42 cellular contexts compared by ENCODE assay signal in the genomic region with DNA sequence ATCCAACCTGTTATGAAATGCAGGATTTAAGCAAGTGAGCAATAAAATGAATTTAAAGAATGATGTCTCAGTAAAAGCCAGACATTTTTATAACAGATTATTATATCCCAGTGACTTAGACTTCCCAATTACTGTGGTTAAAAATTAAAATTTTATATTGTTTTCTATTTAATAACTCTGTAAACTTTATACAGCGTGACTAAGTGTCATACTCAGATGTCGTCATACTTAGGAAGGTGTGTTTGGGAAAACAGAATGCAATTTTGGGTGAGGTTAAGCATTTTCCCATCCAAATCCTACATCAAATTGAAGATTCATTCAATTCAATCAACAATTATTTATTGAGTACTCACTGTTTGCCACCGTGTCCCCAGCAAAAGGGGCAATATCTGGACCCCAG. TPM values are rescaled to one million over a fixed set of nuclear protein-coding genes. Genes with fewer than 3 reads are reported as not detected.
"Had no signal": no experiment of that assay in that cellular context is flagged by ENCODE, and none has a peak within 500 bp of the region (broad histone marks: within the 10 kb centered on the region; RNA-seq: fewer than 3 reads in every experiment).

No MANE protein-coding gene starts in this region.

- H3K9me3 Mint-ChIP-seq: activated naive CD4-positive, alpha-beta T cell treated with anti-CD3 and anti-CD28 coated beads for 36 hours; activated naive CD4-positive, alpha-beta T cell treated with anti-CD3 and anti-CD28 coated beads, Interleukin-2, amount 10 ng/mL, durations not matched to agents 7 days and 5 days; activated T-cell treated with anti-CD3 and anti-CD28 coated beads, Interleukin-2, amount 50 U/mL, for 24 hours; activated T-cell treated with anti-CD3 and anti-CD28 coated beads, Interleukin-2, amount 50 U/mL, for 4 hours had no signal

- H3K36me3 ChIP-seq: adrenal gland, ascending aorta, brain microvascular endothelial cell, breast epithelium, cardiac muscle cell had no signal

- H3K4me3 ChIP-seq: adrenal gland, ascending aorta, body of pancreas, breast epithelium, cardiac muscle cell had no signal

- H3K4me1 ChIP-seq: adrenal gland, ascending aorta, breast epithelium had no signal

- H3K4me1 Mint-ChIP-seq: activated naive CD4-positive, alpha-beta T cell treated with anti-CD3 and anti-CD28 coated beads, Interleukin-2, amount 10 ng/mL, durations not matched to agents 7 days and 5 days; activated naive CD4-positive, alpha-beta T cell treated with anti-CD3 and anti-CD28 coated beads, Interleukin-2, amount 50 U/mL, for 24 hours; activated naive CD8-positive, alpha-beta T cell treated with anti-CD3 and anti-CD28 coated beads for 36 hours; activated naive CD8-positive, alpha-beta T cell treated with anti-CD3 and anti-CD28 coated beads, Interleukin-2, amount 10 ng/mL, durations not matched to agents 7 days and 5 days; activated naive CD8-positive, alpha-beta T cell treated with anti-CD3 and anti-CD28 coated beads, Interleukin-2, amount 50 U/mL, for 24 hours; activated T-helper 17 cell treated with anti-CD3 and anti-CD28 coated beads, Interleukin-2, amount 50 U/mL, for 72 hours; central memory CD8-positive, alpha-beta T cell had no signal

- H3K27me3 ChIP-seq: adrenal gland, ascending aorta, body of pancreas, brain microvascular endothelial cell, breast epithelium, cardiac muscle cell had no signal

- H3K27ac Mint-ChIP-seq: activated naive CD4-positive, alpha-beta T cell treated with anti-CD3 and anti-CD28 coated beads for 36 hours; activated naive CD4-positive, alpha-beta T cell treated with anti-CD3 and anti-CD28 coated beads, Interleukin-2, amount 10 ng/mL, durations not matched to agents 7 days and 5 days; activated naive CD4-positive, alpha-beta T cell treated with anti-CD3 and anti-CD28 coated beads, Interleukin-2, amount 50 U/mL, for 24 hours; activated naive CD4-positive, alpha-beta T cell treated with anti-CD3 and anti-CD28 coated beads, Interleukin-2, amount 50 U/mL, for 72 hours; activated naive CD8-positive, alpha-beta T cell; activated naive CD8-positive, alpha-beta T cell treated with anti-CD3 and anti-CD28 coated beads for 36 hours; activated naive CD8-positive, alpha-beta T cell treated with anti-CD3 and anti-CD28 coated beads, Interleukin-2, amount 10 ng/mL, durations not matched to agents 7 days and 5 days; activated naive CD8-positive, alpha-beta T cell treated with anti-CD3 and anti-CD28 coated beads, Interleukin-2, amount 50 U/mL, for 24 hours; activated T-cell treated with anti-CD3 and anti-CD28 coated beads, Interleukin-2, amount 50 U/mL, for 24 hours; activated T-cell treated with anti-CD3 and anti-CD28 coated beads, Interleukin-2, amount 50 U/mL, for 72 hours; activated T-helper 17 cell treated with anti-CD3 and anti-CD28 coated beads, Interleukin-2, amount 50 U/mL, for 72 hours; activated T-helper 2 cell treated with anti-CD3 and anti-CD28 coated beads, Interferon-gamma antibody, Interleukin-2, Interleukin-4, amounts not matched to agents 10 μg/mL and 5 μg/mL and 100 μg/mL, durations not matched to agents 14 hours and 24 hours and 36 hours; brain had no signal

- FAIRE-seq: astrocyte, bronchial epithelial cell had no signal

- ATAC-seq: activated naive CD4-positive, alpha-beta T cell treated with anti-CD3 and anti-CD28 coated beads, Interleukin-2, amount 50 U/mL, for 72 hours; activated naive CD8-positive, alpha-beta T cell treated with anti-CD3 and anti-CD28 coated beads, Interleukin-2, amount 50 U/mL, for 24 hours; activated T-cell treated with anti-CD3 and anti-CD28 coated beads, Interleukin-2, amount 50 U/mL, for 4 hours; activated T-cell treated with anti-CD3 and anti-CD28 coated beads, Interleukin-2, amount 50 U/mL, for 72 hours; activated T-helper 17 cell treated with anti-CD3 and anti-CD28 coated beads, Interleukin-2, amount 50 U/mL, for 72 hours; body of pancreas had no signal

- H3K27ac ChIP-seq: adrenal gland, ascending aorta, body of pancreas, brain microvascular endothelial cell, breast epithelium, cardiac muscle cell had no signal

- DNase-seq: activated effector memory CD4-positive, alpha-beta T cell treated with anti-CD3 and anti-CD28 coated beads, Interleukin-2, amount 50 U/mL, for 16 hours; activated effector memory CD4-positive, alpha-beta T cell treated with Interleukin-2 at 50 U/mL for 16 hours; activated gamma-delta T cell; activated gamma-delta T cell treated with Interleukin-2 at 50 U/mL for 16 hours; activated naive CD4-positive, alpha-beta T cell; activated naive CD4-positive, alpha-beta T cell treated with anti-CD3 and anti-CD28 coated beads for 36 hours; activated naive CD4-positive, alpha-beta T cell treated with anti-CD3 and anti-CD28 coated beads, Interleukin-2, amount 10 ng/mL, durations not matched to agents 7 days and 5 days; activated naive CD4-positive, alpha-beta T cell treated with anti-CD3 and anti-CD28 coated beads, Interleukin-2, amount 50 U/mL, for 16 hours; activated naive CD4-positive, alpha-beta T cell treated with Interleukin-2 at 50 U/mL for 16 hours; activated naive CD8-positive, alpha-beta T cell treated with anti-CD3 and anti-CD28 coated beads for 36 hours; activated naive CD8-positive, alpha-beta T cell treated with anti-CD3 and anti-CD28 coated beads, Interleukin-2, amount 10 ng/mL, durations not matched to agents 7 days and 5 days; activated naive CD8-positive, alpha-beta T cell treated with anti-CD3 and anti-CD28 coated beads, Interleukin-2, amount 50 U/mL, for 24 hours; activated T-cell treated with anti-CD3 and anti-CD28 coated beads for 4 hours; activated T-cell treated with anti-CD3 and anti-CD28 coated beads, Interleukin-2, amount 50 U/mL, for 1 hour; activated T-cell treated with anti-CD3 and anti-CD28 coated beads, Interleukin-2, amount 50 U/mL, for 24 hours; activated T-cell treated with anti-CD3 and anti-CD28 coated beads, Interleukin-2, amount 50 U/mL, for 4 hours; activated T-cell treated with anti-CD3 and anti-CD28 coated beads, Interleukin-2, amount 50 U/mL, for 48 hours; activated T-cell treated with anti-CD3 and anti-CD28 coated beads, Interleukin-2, amount 50 U/mL, for 72 hours; adrenal gland; amniotic stem cell; amygdala; anterior cingulate cortex; aorta; body of pancreas; brain microvascular endothelial cell; caudate nucleus; central memory CD4-positive, alpha-beta T cell; cerebellar nuclear complex had no signal

- H3K36me3 Mint-ChIP-seq: activated naive CD4-positive, alpha-beta T cell treated with anti-CD3 and anti-CD28 coated beads, Interleukin-2, amount 10 ng/mL, durations not matched to agents 7 days and 5 days; activated naive CD4-positive, alpha-beta T cell treated with anti-CD3 and anti-CD28 coated beads, Interleukin-2, amount 50 U/mL, for 72 hours; activated naive CD8-positive, alpha-beta T cell; activated naive CD8-positive, alpha-beta T cell treated with anti-CD3 and anti-CD28 coated beads for 36 hours; activated naive CD8-positive, alpha-beta T cell treated with anti-CD3 and anti-CD28 coated beads, Interleukin-2, amount 10 ng/mL, durations not matched to agents 7 days and 5 days; brain had no signal

- H3K9me3 ChIP-seq: adrenal gland, ascending aorta, body of pancreas, breast epithelium had no signal

- H3K4me3 Mint-ChIP-seq: activated naive CD4-positive, alpha-beta T cell treated with anti-CD3 and anti-CD28 coated beads for 36 hours; activated naive CD4-positive, alpha-beta T cell treated with anti-CD3 and anti-CD28 coated beads, Interleukin-2, amount 10 ng/mL, durations not matched to agents 7 days and 5 days; activated naive CD4-positive, alpha-beta T cell treated with anti-CD3 and anti-CD28 coated beads, Interleukin-2, amount 50 U/mL, for 24 hours; activated naive CD8-positive, alpha-beta T cell; activated naive CD8-positive, alpha-beta T cell treated with anti-CD3 and anti-CD28 coated beads for 36 hours; activated naive CD8-positive, alpha-beta T cell treated with anti-CD3 and anti-CD28 coated beads, Interleukin-2, amount 10 ng/mL, durations not matched to agents 7 days and 5 days; activated naive CD8-positive, alpha-beta T cell treated with anti-CD3 and anti-CD28 coated beads, Interleukin-2, amount 50 U/mL, for 24 hours; activated T-cell treated with anti-CD3 and anti-CD28 coated beads, Interleukin-2, amount 50 U/mL, for 24 hours; activated T-cell treated with anti-CD3 and anti-CD28 coated beads, Interleukin-2, amount 50 U/mL, for 4 hours; activated T-cell treated with anti-CD3 and anti-CD28 coated beads, Interleukin-2, amount 50 U/mL, for 72 hours; activated T-helper 17 cell treated with anti-CD3 and anti-CD28 coated beads, Interleukin-2, amount 50 U/mL, for 72 hours; brain; central memory CD8-positive, alpha-beta T cell had no signal

RNA-seq across cellular contexts. Expression of gene FRMD1, which starts 31.4 kb away (rescaled TPM):
- total RNA-seq: activated naive CD4-positive, alpha-beta T cell treated with anti-CD3 and anti-CD28 coated beads for 36 hours; activated naive CD4-positive, alpha-beta T cell treated with anti-CD3 and anti-CD28 coated beads, Interleukin-2, amount 50 U/mL, for 72 hours; activated naive CD8-positive, alpha-beta T cell treated with anti-CD3 and anti-CD28 coated beads for 36 hours; activated naive CD8-positive, alpha-beta T cell treated with anti-CD3 and anti-CD28 coated beads, Interleukin-2, amount 10 ng/mL, durations not matched to agents 7 days and 5 days; activated T-cell treated with anti-CD3 and anti-CD28 coated beads, Interleukin-2, amount 50 U/mL, for 4 hours; activated T-helper 17 cell treated with anti-CD3 and anti-CD28 coated beads, Interleukin-2, amount 50 U/mL, for 72 hours; activated T-helper 2 cell treated with anti-CD3 and anti-CD28 coated beads, Interferon-gamma antibody, Interleukin-2, Interleukin-4, amounts not matched to agents 10 μg/mL and 5 μg/mL and 100 μg/mL, durations not matched to agents 14 hours and 24 hours and 36 hours; ascending aorta; astrocyte; body of pancreas; bronchial epithelial cell; cardiac septum; cerebellum had no signal
- polyA plus RNA-seq: cardiac muscle cell had no signal
